Comparison of ENCODE assay signal across 10 cellular contexts in the genomic region with DNA sequence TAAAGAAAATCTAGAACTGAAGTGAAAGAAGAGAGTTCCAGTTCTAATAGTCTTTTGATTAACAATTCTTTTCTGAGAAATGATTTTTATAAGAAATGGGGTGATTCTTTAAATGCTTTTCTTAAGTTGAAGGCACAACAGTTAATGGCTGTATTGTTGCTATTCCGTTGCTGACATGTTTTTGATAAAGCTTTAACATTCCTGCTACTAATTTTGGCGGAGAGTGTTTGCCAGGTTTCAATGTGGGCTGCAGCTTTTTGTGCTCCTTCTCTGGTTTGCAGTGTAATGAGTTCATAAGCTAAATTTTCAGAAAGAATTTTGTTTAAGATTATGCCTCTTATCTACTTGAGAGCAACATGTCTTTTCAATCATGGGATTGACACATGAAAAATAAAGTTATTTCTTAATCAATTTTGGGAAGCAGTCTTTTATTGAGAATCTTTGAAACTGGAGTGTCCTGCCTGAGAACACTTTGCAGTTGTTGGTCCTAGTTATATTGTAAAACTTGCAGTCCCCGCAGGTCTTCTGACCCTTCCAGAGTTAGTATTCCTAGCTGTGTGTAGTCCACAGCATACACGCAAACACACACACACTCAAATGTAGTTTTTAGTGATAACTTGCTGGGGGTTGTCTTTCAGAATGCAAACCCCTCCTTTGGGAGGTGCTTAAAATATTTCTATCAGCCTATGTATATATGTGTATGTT. TPM values are rescaled to one million over a fixed set of nuclear protein-coding genes. Genes with fewer than 3 reads are reported as not detected.
"Had no signal": no experiment of that assay in that cellular context is flagged by ENCODE, and none has a peak within 500 bp of the region (broad histone marks: within the 10 kb centered on the region; RNA-seq: fewer than 3 reads in every experiment).

No MANE protein-coding gene starts in this region.

- H3K27ac ChIP-seq: left lung, parathyroid adenoma, right lobe of liver had no signal

- H3K4me3 ChIP-seq: left lung, right lobe of liver had no signal

- ATAC-seq: effector memory CD8-positive, alpha-beta T cell; stimulated activated effector memory CD8-positive, alpha-beta T cell treated with anti-CD3 and anti-CD28 coated beads, Interleukin-12 subunit alpha, Interleukin-12 subunit beta, amount 100 ng/mL, for 72 hours had no signal

- H3K9me3 ChIP-seq: left lung, right lobe of liver had no signal

- H3K4me1 ChIP-seq: right lobe of liver had no signal

- H3K27me3 ChIP-seq: left lung had no signal

- DNase-seq: activated CD4-positive, alpha-beta memory T cell treated with anti-CD3 and anti-CD28 coated beads, Interleukin-2, amount 10 ng/mL, durations not matched to agents 7 days and 5 days; activated CD4-positive, CD25-positive, alpha-beta regulatory T cell treated with anti-CD3 and anti-CD28 coated beads, Interleukin-2, amount 50 U/mL, for 72 hours; activated naive CD4-positive, alpha-beta T cell treated with Interleukin-2 at 50 U/mL for 16 hours; effector memory CD8-positive, alpha-beta T cell; left lung; right lobe of liver; T-helper 9 cell had no signal

RNA-seq across cellular contexts. Expression of a gene that starts 56.7 kb away (rescaled TPM):
- total RNA-seq: activated CD4-positive, alpha-beta memory T cell treated with anti-CD3 and anti-CD28 coated beads, Interleukin-2, amount 10 ng/mL, durations not matched to agents 7 days and 5 days; activated T-helper 1 cell treated with anti-CD3 and anti-CD28 coated beads, Interleukin-12 subunit alpha, Interleukin-12 subunit beta, Interleukin-2, Interleukin-4 antibody, amounts not matched to agents 30 ng/mL and 10 ng/mL and 1 ng/mL, durations not matched to agents 14 hours and 24 hours and 36 hours had no signal
